Comparison of ENCODE assay signal across 8 cellular contexts in the genomic region with DNA sequence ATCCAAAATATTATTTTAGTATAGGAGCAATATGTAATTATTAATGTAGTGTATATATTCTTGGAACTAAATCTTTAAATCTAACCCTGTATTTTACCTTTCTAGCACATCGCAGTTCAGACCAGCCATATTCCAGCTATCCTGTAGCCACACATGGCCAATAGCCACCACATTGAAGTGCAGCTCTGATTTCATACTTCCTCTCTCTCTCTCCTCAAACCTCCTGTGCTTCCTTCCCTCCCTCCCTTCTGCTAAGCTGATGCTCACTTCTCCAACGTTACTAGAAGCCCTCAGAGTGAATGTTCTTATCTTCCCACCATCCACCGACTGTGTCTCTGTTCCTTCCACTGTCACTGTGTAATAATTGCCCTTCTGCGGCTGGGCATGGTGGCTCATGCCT. TPM values are rescaled to one million over a fixed set of nuclear protein-coding genes. Genes with fewer than 3 reads are reported as not detected.
DNase-seq lines count a peak whose midpoint lies in the region; ATAC-seq and TF ChIP-seq lines count a peak whose summit lies in the region.
"Not testable (repeated sequence)": the region's sequence is repeated elsewhere in the genome, so short reads cannot be mapped to it uniquely, and the experiment has no call there.

No MANE protein-coding gene starts in this region.

- not testable (repeated sequence) for H3F3A ChIP-seq in OCI-LY1 (ENCODE audit: insufficient read depth, low read length)

- dilution Hi-C loops in mammary epithelial cell (cut with HindIII; ENCODE audit: low sequenced_read_pairs), result not testable (repeated sequence)

- H3K9ac ChIP-seq in OCI-LY1 (ENCODE audit: low read length); mammary epithelial cell (ENCODE audit: insufficient read depth, low read length): not testable (repeated sequence)
- peak overlapping the region; percentile 13 to 80 for H3K9ac ChIP-seq in stomach smooth muscle (ENCODE audit: low read length in 2 of 2)

- H3K4me2 ChIP-seq in OCI-LY1 (ENCODE audit: low read length), result peak overlapping the region; percentile 33
- peak overlapping the region; percentile 60 for H3K4me2 ChIP-seq in mammary epithelial cell (ENCODE audit: insufficient read depth, low read depth, low read length)

- not testable (repeated sequence) for DNase-seq in CD4-positive, alpha-beta T cell; mammary epithelial cell; right atrium auricular region (ENCODE audit: low spot score); nephron progenitor cell
- DNase-seq in HL-60 (ENCODE audit: low read depth in 1 of 2, low spot score in 1 of 2), result peak; percentile 31 to 52
- peak; percentile 5 for DNase-seq in activated CD4-positive, alpha-beta T cell treated with anti-CD3 and anti-CD28 coated beads for 48 hours

- intact Hi-C loops in CD4-positive, alpha-beta T cell (cut with DNase I, micrococcal nuclease), result loop anchor here (2.0 to 10.0 kb wide), 9 partner anchors 32 to 1082 kb away; partner anchors contain the start of genes ZNF107 (in 1 of the 2), ZNF138 (in 1 of the 2), ZNF273 (in 1 of the 2) and ZNF736 (in 1 of the 2)
- intact Hi-C loops in mammary epithelial cell (cut with micrococcal nuclease), result not testable (repeated sequence)

- H3K27ac ChIP-seq in CD4-positive, alpha-beta T cell (ENCODE audit: low read depth, low read length), result peak overlapping the region; percentile 49
- H3K27ac ChIP-seq in HL-60 (replicated peaks) (peak overlapping the region; percentile 77), right atrium auricular region (peak overlapping the region; percentile 88), stomach smooth muscle (ENCODE audit: low read length) (peak overlapping the region; percentile 70)
- H3K27ac ChIP-seq in OCI-LY1 (ENCODE audit: low read depth, low read length, poor library complexity, severe bottlenecking); mammary epithelial cell (ENCODE audit: insufficient read depth, low read depth, low read length): not testable (repeated sequence)

- H4K20me1 ChIP-seq in OCI-LY1 (ENCODE audit: insufficient read depth, low read length); mammary epithelial cell (ENCODE audit: insufficient read depth, low read length): not testable (repeated sequence)

- peak; percentile 12 for ATAC-seq in CD4-positive, alpha-beta T cell (ENCODE audit: poor library complexity)

- peaks cover 31% of the 10 kb centered on the region for H3K36me3 ChIP-seq in OCI-LY1 (ENCODE audit: insufficient read depth, low read length)
- not testable (repeated sequence) for H3K36me3 ChIP-seq in mammary epithelial cell (ENCODE audit: insufficient read depth, low read length); right atrium auricular region; stomach smooth muscle (ENCODE audit: control insufficient read depth in 2 of 2, insufficient read depth in 2 of 2, low read length in 2 of 2)

- WGBS in mammary epithelial cell (ENCODE audit: low coverage, missing lambda C conversion rate), result 91% methylated on average over 4 of the region's 4 CpGs

- not testable (repeated sequence) for TF ChIP-seq CTCF in CD4-positive, alpha-beta T cell (IDR thresholded peaks at IDR 0.05); HL-60 (IDR thresholded peaks at IDR 0.05; ENCODE audit: insufficient read depth, low read length); OCI-LY1 (IDR thresholded peaks at IDR 0.05; ENCODE audit: low read length); mammary epithelial cell (conservative IDR thresholded peaks at IDR 0.05 in 1 of 2, IDR thresholded peaks at IDR 0.05 in 1 of 2; ENCODE audit: extremely low read depth in 1 of 2, insufficient read depth in 1 of 2, low read depth in 1 of 2, low read length in 2 of 2); right atrium auricular region (IDR thresholded peaks at IDR 0.05); nephron progenitor cell (IDR thresholded peaks at IDR 0.05)

- H3K4me1 Mint-ChIP-seq in CD4-positive, alpha-beta T cell (ENCODE audit: low read depth), result peaks cover 38% of the 10 kb centered on the region
- peaks cover 19% of the 10 kb centered on the region for H3K4me1 Mint-ChIP-seq in nephron progenitor cell

- peak overlapping the region; percentile 60; the same call in 1 of the 2 replicates for H3K4me3 ChIP-seq in HL-60 (replicated peaks; ENCODE audit: insufficient read depth, low read length)
- peak overlapping the region; percentile 79 for H3K4me3 ChIP-seq in OCI-LY1 (ENCODE audit: low read depth, low read length, poor library complexity, severe bottlenecking)
- H3K4me3 ChIP-seq in mammary epithelial cell (replicated peaks in 1 of 3; ENCODE audit: insufficient read depth in 1 of 3, low read depth in 2 of 3, low read length in 3 of 3), result peak overlapping the region in 1 of 3 experiments; percentile 91
- peak overlapping the region in 1 of 2 donors; percentile 65 for H3K4me3 ChIP-seq in right atrium auricular region
- H3K4me3 ChIP-seq in stomach smooth muscle (ENCODE audit: low read length in 2 of 2), result peak overlapping the region; percentile 91

- H3K9me3 Mint-ChIP-seq in CD4-positive, alpha-beta T cell, result not testable (repeated sequence)
- H3K9me3 Mint-ChIP-seq in nephron progenitor cell, result peaks cover 49% of the 10 kb centered on the region

- CTCF ChIA-PET in CD4-positive, alpha-beta T cell (lab: Charles Lee), result interaction anchor here (0.6 to 1.4 kb wide), 3 partner anchors 31 to 204 kb away, joined by 3 to 8 read pairs (median 4); no protein-coding TSS in a partner anchor
- CTCF ChIA-PET in mammary epithelial cell (lab: Charles Lee; ENCODE audit: low non-redundant PET), result not testable (repeated sequence)

- not testable (repeated sequence) for H3K27me3 ChIP-seq in CD4-positive, alpha-beta T cell (ENCODE audit: control insufficient read depth, insufficient read depth, low read length); HL-60 (ENCODE audit: insufficient read depth, poor library complexity, severe bottlenecking); OCI-LY1 (ENCODE audit: insufficient read depth, low read length); mammary epithelial cell (ENCODE audit: insufficient read depth, low read length); right atrium auricular region; stomach smooth muscle (ENCODE audit: control insufficient read depth in 1 of 2, insufficient read depth in 2 of 2, low read length in 2 of 2)

- H3K4me1 ChIP-seq in OCI-LY1 (ENCODE audit: insufficient read depth, low read length, severe bottlenecking) (peaks cover 22% of the 10 kb centered on the region), right atrium auricular region (peaks cover 0 to 16% of the 10 kb centered on the region in 2 donors), stomach smooth muscle (ENCODE audit: control insufficient read depth, insufficient read depth, low read length) (peaks cover 17% of the 10 kb centered on the region)
- H3K4me1 ChIP-seq in mammary epithelial cell (ENCODE audit: insufficient read depth, low read length), result not testable (repeated sequence)

- H3K4me3 Mint-ChIP-seq in CD4-positive, alpha-beta T cell, result peak overlapping the region; percentile 96
- peak overlapping the region; percentile 98 for H3K4me3 Mint-ChIP-seq in nephron progenitor cell

- H3K9me3 ChIP-seq in CD4-positive, alpha-beta T cell (ENCODE audit: control insufficient read depth, low read length), result peaks cover 11% of the 10 kb centered on the region
- H3K9me3 ChIP-seq in OCI-LY1 (ENCODE audit: low read length); mammary epithelial cell (replicated peaks; ENCODE audit: insufficient read depth, low read length); right atrium auricular region; stomach smooth muscle (ENCODE audit: control insufficient read depth in 2 of 2, low read length in 2 of 2): not testable (repeated sequence)

- peaks cover 24% of the 10 kb centered on the region for H3K79me2 ChIP-seq in OCI-LY1 (ENCODE audit: insufficient read depth, low read length)
- H3K79me2 ChIP-seq in mammary epithelial cell (ENCODE audit: insufficient read depth, low read length), result peaks cover 39% of the 10 kb centered on the region

- H2AFZ ChIP-seq in OCI-LY1 (ENCODE audit: low read length), result peak overlapping the region; percentile 66
- peak overlapping the region; percentile 97 for H2AFZ ChIP-seq in mammary epithelial cell (ENCODE audit: low read depth, low read length)

- H3K9me2 ChIP-seq in OCI-LY1 (ENCODE audit: low read depth, low read length), result not testable (repeated sequence)

- in situ Hi-C loops in mammary epithelial cell (cut with MboI; ENCODE audit: low sequenced_read_pairs in 2 of 2), result not testable (repeated sequence)

- peaks cover 47% of the 10 kb centered on the region for H3K36me3 Mint-ChIP-seq in CD4-positive, alpha-beta T cell (ENCODE audit: low read depth)
- peaks cover 47% of the 10 kb centered on the region for H3K36me3 Mint-ChIP-seq in nephron progenitor cell (ENCODE audit: low read depth)

- not testable (repeated sequence) for BruUV-seq in mammary epithelial cell (replicated peaks; lab: Mats Ljungman, UMichigan)

- peak overlapping the region; percentile 88 for H3K27ac Mint-ChIP-seq in CD4-positive, alpha-beta T cell
- H3K27ac Mint-ChIP-seq in nephron progenitor cell, result not testable (repeated sequence)

- POLR2A ChIA-PET in CD4-positive, alpha-beta T cell (lab: Charles Lee), result interaction anchor here (0.6 to 4.6 kb wide), 19 partner anchors 11 to 1837 kb away, joined by 3 to 61 read pairs (median 7); partner anchors contain the start of genes CRCP, RABGEF1, ZNF107 and ZNF138

- not testable (repeated sequence) for H3K27me3 Mint-ChIP-seq in CD4-positive, alpha-beta T cell; nephron progenitor cell (ENCODE audit: low read depth, poor library complexity)

RNA-seq across cellular contexts. Expression of gene ERV3-1, which starts 0.5 kb away (rescaled TPM):
- total RNA-seq in CD4-positive, alpha-beta T cell, result 10 to 100 TPM; 16.6 to 17.2 TPM
- total RNA-seq in mammary epithelial cell (10 to 100 TPM in 1 of 2 donors, 1 to 10 TPM in 1; 5.5 to 12.0 TPM), right atrium auricular region (1 to 10 TPM; 3.5 to 5.7 TPM)
- polyA plus RNA-seq in mammary epithelial cell, result 1.4 TPM
- polyA minus RNA-seq in mammary epithelial cell, result 4.2 TPM

RNA-seq across cellular contexts. Expression of gene ZNF117, which starts 16.2 kb away (rescaled TPM):
- 1 to 10 TPM; 1.9 to 2.2 TPM for total RNA-seq in CD4-positive, alpha-beta T cell
- total RNA-seq in mammary epithelial cell (1 to 10 TPM; 2.6 to 6.2 TPM), right atrium auricular region (1 to 10 TPM; 1.6 to 2.0 TPM)
- polyA plus RNA-seq in mammary epithelial cell, result 0.50 TPM
- 1.5 TPM for polyA minus RNA-seq in mammary epithelial cell
